In the genomic region with DNA sequence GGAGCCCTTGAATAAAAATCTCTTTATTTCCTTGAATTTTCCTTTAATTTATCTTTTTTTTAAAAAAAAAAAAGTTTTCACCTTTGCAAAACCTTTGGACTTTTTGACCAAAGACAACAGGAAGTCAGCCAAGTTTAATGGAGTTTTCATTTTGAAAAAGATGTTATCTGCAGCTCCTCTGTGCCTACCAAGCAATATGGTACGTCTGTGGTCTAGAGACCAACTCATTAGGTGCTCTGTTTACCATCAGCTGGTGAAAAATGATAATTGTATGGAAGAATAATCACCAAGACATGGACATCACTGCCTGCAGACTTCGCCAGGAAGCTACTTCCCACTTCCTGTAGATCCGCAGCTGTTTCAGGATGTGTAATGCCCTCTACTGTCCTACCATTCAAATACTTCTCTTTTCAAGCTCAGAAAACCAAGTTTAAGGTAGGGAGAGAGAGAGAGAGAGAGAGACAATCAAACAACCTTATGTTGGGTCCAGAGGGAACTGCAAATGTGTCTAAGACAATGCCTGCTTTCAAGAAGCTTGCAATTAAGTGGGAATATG, we compare ENCODE assay signal across 16 cellular contexts. TPM values are rescaled to one million over a fixed set of nuclear protein-coding genes. Genes with fewer than 3 reads are reported as not detected.
DNase-seq lines count a peak whose midpoint lies in the region; ATAC-seq and TF ChIP-seq lines count a peak whose summit lies in the region.
"Had no signal": no experiment of that assay in that cellular context is flagged by ENCODE, and none has a peak within 500 bp of the region (broad histone marks: within the 10 kb centered on the region; RNA-seq: fewer than 3 reads in every experiment).

No MANE protein-coding gene starts in this region.

- ATAC-seq in GM18520 (IDR thresholded peaks at IDR 0.05; ENCODE audit: unreplicated experiment) (no peak), HG03095 (IDR thresholded peaks at IDR 0.05; ENCODE audit: unreplicated experiment) (no peak)
- ATAC-seq: T-cell had no signal

- peaks cover 27% of the 10 kb centered on the region for H3K27me3 Mint-ChIP-seq in activated CD4-positive, alpha-beta T cell treated with anti-CD3 and anti-CD28 coated beads, Interleukin-2, amount 10 ng/mL, durations not matched to agents 7 days and 5 days
- H3K27me3 Mint-ChIP-seq: activated T-cell treated with anti-CD3 and anti-CD28 coated beads, Interleukin-2, amount 50 U/mL, for 24 hours; T-cell had no signal

- H3K36me3 Mint-ChIP-seq in activated CD4-positive, alpha-beta T cell treated with anti-CD3 and anti-CD28 coated beads, Interleukin-2, amount 10 ng/mL, durations not matched to agents 7 days and 5 days (ENCODE audit: low read depth), result peaks cover 31% of the 10 kb centered on the region
- H3K36me3 Mint-ChIP-seq: CD4-positive, CD25-positive, alpha-beta regulatory T cell had no signal

- TF ChIP-seq CTCF in astrocyte of the spinal cord (IDR thresholded peaks at IDR 0.05; ENCODE audit: low read depth, low read length), result peak; percentile 29

- DNase-seq in activated CD4-positive, alpha-beta T cell treated with anti-CD3 and anti-CD28 coated beads, Interleukin-2, amount 10 ng/mL, durations not matched to agents 7 days and 5 days, result no peak
- no peak for DNase-seq in activated CD4-positive, alpha-beta T cell treated with anti-CD3 and anti-CD28 coated beads for 4 hours
- DNase-seq in NCI-H524 treated with DMSO at 0.1 percent for 48 hours (lab: John Stamatoyannopoulos, UW) (peak; percentile 8), astrocyte of the spinal cord (ENCODE audit: low read depth, low spot score) (peak; percentile 39), renal cortical epithelial cell (ENCODE audit: low read depth) (peak; percentile 1)
- DNase-seq in NK-92 treated with Interleukin-12 subunit alpha and Interleukin-12 subunit beta, amount 100 ng/mL, for 24 hours (lab: John Stamatoyannopoulos, UW), result no peak
- DNase-seq: activated T-cell treated with anti-CD3 and anti-CD28 coated beads, Interleukin-2, amount 50 U/mL, for 24 hours; CD4-positive, CD25-positive, alpha-beta regulatory T cell; hippocampal formation; NCI-H187 treated with DMSO at 0.1 percent for 48 hours; spleen; stomach; T-cell had no signal

- H3K27ac Mint-ChIP-seq in activated CD4-positive, alpha-beta T cell treated with anti-CD3 and anti-CD28 coated beads, Interleukin-2, amount 10 ng/mL, durations not matched to agents 7 days and 5 days, result no peak overlapping the region
- H3K27ac Mint-ChIP-seq: activated T-cell treated with anti-CD3 and anti-CD28 coated beads, Interleukin-2, amount 50 U/mL, for 24 hours; CD4-positive, CD25-positive, alpha-beta regulatory T cell; T-cell had no signal

- peak overlapping the region; percentile 3 for H3K4me3 Mint-ChIP-seq in activated CD4-positive, alpha-beta T cell treated with anti-CD3 and anti-CD28 coated beads, Interleukin-2, amount 10 ng/mL, durations not matched to agents 7 days and 5 days
- H3K4me3 Mint-ChIP-seq: activated T-cell treated with anti-CD3 and anti-CD28 coated beads, Interleukin-2, amount 50 U/mL, for 24 hours; CD4-positive, CD25-positive, alpha-beta regulatory T cell; T-cell had no signal

- peaks cover 9% of the 10 kb centered on the region for H3K9me3 Mint-ChIP-seq in activated CD4-positive, alpha-beta T cell treated with anti-CD3 and anti-CD28 coated beads, Interleukin-2, amount 10 ng/mL, durations not matched to agents 7 days and 5 days

- in situ Hi-C loops in astrocyte of the spinal cord (cut with HindIII; ENCODE audit: low sequenced_read_pairs), result no loop called here

- POLR2A ChIA-PET in activated CD4-positive, alpha-beta T cell treated with anti-CD3 and anti-CD28 coated beads, Interleukin-2, amount 10 ng/mL, durations not matched to agents 7 days and 5 days (lab: Charles Lee), result no interaction called here

- peaks cover 30% of the 10 kb centered on the region for H3K4me1 Mint-ChIP-seq in activated CD4-positive, alpha-beta T cell treated with anti-CD3 and anti-CD28 coated beads, Interleukin-2, amount 10 ng/mL, durations not matched to agents 7 days and 5 days
- H3K4me1 Mint-ChIP-seq: CD4-positive, CD25-positive, alpha-beta regulatory T cell had no signal

- no peak overlapping the region for H3K4me3 ChIP-seq in astrocyte of the spinal cord (ENCODE audit: low read depth, low read length)
- H3K4me3 ChIP-seq: coronary artery, spleen, stomach had no signal

- CTCF ChIA-PET in activated CD4-positive, alpha-beta T cell treated with anti-CD3 and anti-CD28 coated beads, Interleukin-2, amount 10 ng/mL, durations not matched to agents 7 days and 5 days (lab: Charles Lee), result interaction anchor here (0.7 to 1.8 kb wide), 7 partner anchors 10 to 163 kb away, joined by 3 to 5 read pairs (median 3); no protein-coding TSS in a partner anchor

RNA-seq across cellular contexts. Expression of a gene that starts 18.7 kb away (rescaled TPM):
- 10 to 100 TPM; 21.3 to 23.3 TPM for total RNA-seq in activated CD4-positive, alpha-beta T cell treated with anti-CD3 and anti-CD28 coated beads, Interleukin-2, amount 10 ng/mL, durations not matched to agents 7 days and 5 days
- total RNA-seq in renal cortical epithelial cell, result 0.05 TPM in 1 of 2 replicates, not detected in the other

Comparison
In these comparisons a context has a peak if more than half of its experiments do, and no peak if none do; other contexts are left out.
1. DNase-seq: peak in NCI-H524 treated with DMSO at 0.1 percent for 48 hours (single experiment), astrocyte of the spinal cord (single experiment) and renal cortical epithelial cell (single experiment); none in activated CD4-positive, alpha-beta T cell treated with anti-CD3 and anti-CD28 coated beads, Interleukin-2, amount 10 ng/mL, durations not matched to agents 7 days and 5 days (single experiment), activated CD4-positive, alpha-beta T cell treated with anti-CD3 and anti-CD28 coated beads for 4 hours (0 of 2) and NK-92 treated with Interleukin-12 subunit alpha and Interleukin-12 subunit beta, amount 100 ng/mL, for 24 hours (single experiment).
2. RNA of a gene that starts 18.7 kb away (total RNA-seq): 21.3 to 23.3 TPM in activated CD4-positive, alpha-beta T cell treated with anti-CD3 and anti-CD28 coated beads, Interleukin-2, amount 10 ng/mL, durations not matched to agents 7 days and 5 days; 0.05 TPM in renal cortical epithelial cell; every median in the first group is over 10 times any median in the second.